26 cellular contexts compared by ENCODE assay signal in the genomic region with DNA sequence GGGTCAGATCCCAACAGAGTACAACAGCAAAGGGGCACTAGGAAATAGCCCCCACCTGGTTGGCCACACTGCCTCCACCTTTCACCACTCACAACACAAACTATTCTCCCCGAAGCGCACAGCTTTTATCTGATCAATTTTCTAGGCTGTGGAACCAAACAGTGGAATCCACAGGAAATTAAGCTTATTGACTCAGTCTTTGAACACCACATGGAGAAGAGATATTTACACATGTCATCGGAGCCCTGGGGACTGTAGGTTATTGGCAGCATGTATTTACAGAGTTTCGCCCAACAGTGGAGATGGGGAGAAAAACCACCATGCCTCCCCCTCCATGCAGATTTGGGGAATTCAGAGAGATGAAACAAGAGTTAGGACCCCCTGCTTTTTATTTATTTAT.
"Had no signal": no experiment of that assay in that cellular context is flagged by ENCODE, and none has a peak within 500 bp of the region (broad histone marks: within the 10 kb centered on the region; RNA-seq: fewer than 3 reads in every experiment).

No MANE protein-coding gene starts in this region.

- DNase-seq: activated CD4-positive, alpha-beta T cell treated with anti-CD3 and anti-CD28 coated beads for 1 hour; activated CD8-positive, alpha-beta memory T cell treated with anti-CD3 and anti-CD28 coated beads, Interleukin-2, amount 50 U/mL, for 48 hours; activated naive CD4-positive, alpha-beta T cell; activated T-cell treated with anti-CD3 and anti-CD28 coated beads, Interleukin-2, amount 50 U/mL, for 4 hours; adrenal gland; brain microvascular endothelial cell; caudate nucleus; dermis blood vessel endothelial cell; effector CD8-positive, alpha-beta T cell; erythroblast; foreskin keratinocyte; immature natural killer cell; lower lobe of right lung; naive thymus-derived CD8-positive, alpha-beta T cell; ovary; psoas muscle; right cardiac atrium; stimulated activated CD4-positive, alpha-beta T cell treated with anti-CD3 and anti-CD28 coated beads, Interleukin-1b, Interleukin-23, amount 100 ng/mL, for 48 hours; stimulated activated naive CD8-positive, alpha-beta T cell treated with anti-CD3 and anti-CD28 coated beads, Interleukin-15, amount 100 ng/mL, for 72 hours; T-helper 9 cell; trophoblast cell; uterus had no signal

- H3K27ac ChIP-seq: ascending aorta, brain microvascular endothelial cell, foreskin keratinocyte, lower lobe of right lung, neutrophil, ovary, psoas muscle had no signal

- H3K9me3 ChIP-seq: adrenal gland, ascending aorta, lower lobe of right lung, neutrophil, ovary, psoas muscle, uterus had no signal

- H3K27me3 ChIP-seq: adrenal gland, ascending aorta, brain microvascular endothelial cell, foreskin keratinocyte, neutrophil, ovary, uterus had no signal

- H3K4me3 ChIP-seq: adrenal gland, ascending aorta, lower lobe of right lung, ovary, psoas muscle, skin epidermis, uterus had no signal

- H3K36me3 ChIP-seq: adrenal gland, ascending aorta, brain microvascular endothelial cell, lower lobe of right lung, neutrophil, ovary, uterus had no signal

- ATAC-seq: activated T-cell treated with anti-CD3 and anti-CD28 coated beads, Interleukin-2, amount 50 U/mL, for 4 hours; foreskin keratinocyte; left lobe of liver; lower lobe of right lung; naive thymus-derived CD8-positive, alpha-beta T cell; psoas muscle; right cardiac atrium; stimulated activated naive CD8-positive, alpha-beta T cell treated with anti-CD3 and anti-CD28 coated beads, Interleukin-15, amount 100 ng/mL, for 72 hours had no signal

- H3K4me1 ChIP-seq: psoas muscle had no signal
